In genomic region chr5:74099538-74099937, GRCh38 we compare ENCODE assay signal across 31 cellular contexts.
"Had no signal": no experiment of that assay in that cellular context is flagged by ENCODE, and none has a peak within 500 bp of the region (broad histone marks: within the 10 kb centered on the region; RNA-seq: fewer than 3 reads in every experiment).

No MANE protein-coding gene starts in this region.

- H3K27me3 Mint-ChIP-seq: activated B cell treated with CpG ODN at 0.5 μM for 24 hours; activated CD4-positive, alpha-beta memory T cell treated with anti-CD3 and anti-CD28 coated beads for 36 hours; activated CD4-positive, alpha-beta T cell treated with anti-CD3 and anti-CD28 coated beads, Interleukin-2, amount 10 ng/mL, durations not matched to agents 24 days and 14 days; activated naive CD8-positive, alpha-beta T cell treated with anti-CD3 and anti-CD28 coated beads, Interleukin-2, amount 10 ng/mL, durations not matched to agents 7 days and 5 days; dendritic cell treated with granulocyte-macrophage colony-stimulating factor and Interleukin-4, amounts not matched to agents 40 ng/mL and 50 ng/mL, for 4 days had no signal

- H3K36me3 ChIP-seq: ascending aorta, brain microvascular endothelial cell, WERI-Rb-1 had no signal

- H3K27ac Mint-ChIP-seq: activated B cell treated with CpG ODN at 0.5 μM for 24 hours; activated CD4-positive, alpha-beta memory T cell treated with anti-CD3 and anti-CD28 coated beads for 36 hours; activated CD4-positive, alpha-beta T cell treated with anti-CD3 and anti-CD28 coated beads, Interleukin-2, amount 10 ng/mL, durations not matched to agents 24 days and 14 days; activated CD8-positive, alpha-beta memory T cell treated with anti-CD3 and anti-CD28 coated beads, Interleukin-2, amount 10 ng/mL, durations not matched to agents 7 days and 5 days; activated CD8-positive, alpha-beta T cell treated with anti-CD3 and anti-CD28 coated beads, Interleukin-2, amount 10 ng/mL, durations not matched to agents 7 days and 5 days; activated naive CD4-positive, alpha-beta T cell treated with anti-CD3 and anti-CD28 coated beads for 36 hours; activated naive CD4-positive, alpha-beta T cell treated with anti-CD3 and anti-CD28 coated beads, Interleukin-2, amount 50 U/mL, for 72 hours; activated naive CD8-positive, alpha-beta T cell treated with anti-CD3 and anti-CD28 coated beads, Interleukin-2, amount 10 ng/mL, durations not matched to agents 7 days and 5 days; activated T-helper 1 cell treated with anti-CD3 and anti-CD28 coated beads, Interleukin-12 subunit alpha, Interleukin-12 subunit beta, Interleukin-2, Interleukin-4 antibody, amounts not matched to agents 30 ng/mL and 10 ng/mL and 1 ng/mL, durations not matched to agents 14 hours and 24 hours and 36 hours; activated T-helper 2 cell treated with anti-CD3 and anti-CD28 coated beads, Interferon-gamma antibody, Interleukin-2, Interleukin-4, amounts not matched to agents 10 μg/mL and 5 μg/mL and 100 μg/mL, durations not matched to agents 14 hours and 24 hours and 36 hours; dendritic cell treated with granulocyte-macrophage colony-stimulating factor and Interleukin-4, amounts not matched to agents 40 ng/mL and 50 ng/mL, for 4 days; endodermal cell; T-helper 17 cell; T-helper 2 cell treated with Interferon-gamma antibody and Interleukin-4, amounts not matched to agents 5 μg/mL and 100 μg/mL, for 36 hours had no signal

- H3K27me3 ChIP-seq: ascending aorta, brain microvascular endothelial cell, dorsolateral prefrontal cortex had no signal

- H3K9me3 Mint-ChIP-seq: activated T-helper 1 cell treated with anti-CD3 and anti-CD28 coated beads, Interleukin-12 subunit alpha, Interleukin-12 subunit beta, Interleukin-2, Interleukin-4 antibody, amounts not matched to agents 30 ng/mL and 10 ng/mL and 1 ng/mL, durations not matched to agents 14 hours and 24 hours and 36 hours; central memory CD8-positive, alpha-beta T cell had no signal

- H3K36me3 Mint-ChIP-seq: activated CD4-positive, alpha-beta memory T cell treated with anti-CD3 and anti-CD28 coated beads for 36 hours; activated CD8-positive, alpha-beta memory T cell treated with anti-CD3 and anti-CD28 coated beads, Interleukin-2, amount 10 ng/mL, durations not matched to agents 7 days and 5 days; activated naive CD8-positive, alpha-beta T cell treated with anti-CD3 and anti-CD28 coated beads, Interleukin-2, amount 10 ng/mL, durations not matched to agents 7 days and 5 days had no signal

- FAIRE-seq: bronchial epithelial cell had no signal

- H3K9me3 ChIP-seq: ascending aorta had no signal

- ATAC-seq: activated CD4-positive, CD25-positive, alpha-beta regulatory T cell treated with anti-CD3 and anti-CD28 coated beads, Interleukin-2, amount 50 U/mL, for 24 hours; activated CD8-positive, alpha-beta memory T cell treated with anti-CD3 and anti-CD28 coated beads, Interleukin-2, amount 10 ng/mL, durations not matched to agents 7 days and 5 days; activated CD8-positive, alpha-beta T cell treated with anti-CD3 and anti-CD28 coated beads, Interleukin-2, amount 10 ng/mL, durations not matched to agents 7 days and 5 days; activated naive CD4-positive, alpha-beta T cell treated with anti-CD3 and anti-CD28 coated beads, Interleukin-2, amount 50 U/mL, for 72 hours; esophagus mucosa; T-helper 17 cell had no signal

- DNase-seq: activated B cell treated with CpG ODN at 0.5 μM for 24 hours; activated CD4-positive, alpha-beta memory T cell treated with anti-CD3 and anti-CD28 coated beads for 36 hours; activated CD4-positive, alpha-beta T cell treated with anti-CD3 and anti-CD28 coated beads, Interleukin-2, amount 10 ng/mL, durations not matched to agents 24 days and 14 days; activated CD8-positive, alpha-beta memory T cell treated with anti-CD3 and anti-CD28 coated beads, Interleukin-2, amount 10 ng/mL, durations not matched to agents 7 days and 5 days; activated CD8-positive, alpha-beta memory T cell treated with anti-CD3 and anti-CD28 coated beads, Interleukin-2, amount 50 U/mL, for 4 hours; activated CD8-positive, alpha-beta T cell treated with anti-CD3 and anti-CD28 coated beads, Interleukin-2, amount 10 ng/mL, durations not matched to agents 7 days and 5 days; activated effector memory CD4-positive, alpha-beta T cell treated with anti-CD3 and anti-CD28 coated beads, Interleukin-2, amount 50 U/mL, for 16 hours; activated naive CD4-positive, alpha-beta T cell treated with anti-CD3 and anti-CD28 coated beads for 36 hours; activated naive CD8-positive, alpha-beta T cell treated with anti-CD3 and anti-CD28 coated beads, Interleukin-2, amount 10 ng/mL, durations not matched to agents 7 days and 5 days; activated T-cell treated with anti-CD3 and anti-CD28 coated beads, Interleukin-2, amount 50 U/mL, for 1 hour; activated T-cell treated with anti-CD3 and anti-CD28 coated beads, Interleukin-2, amount 50 U/mL, for 48 hours; brain microvascular endothelial cell; dorsolateral prefrontal cortex; effector memory CD4-positive, alpha-beta T cell; endodermal cell; foreskin fibroblast; T-helper 1 cell; T-helper 17 cell; T1000; WERI-Rb-1 had no signal

- H3K4me3 Mint-ChIP-seq: activated B cell treated with CpG ODN at 0.5 μM for 24 hours; activated CD4-positive, alpha-beta memory T cell treated with anti-CD3 and anti-CD28 coated beads for 36 hours; activated CD4-positive, alpha-beta T cell treated with anti-CD3 and anti-CD28 coated beads, Interleukin-2, amount 10 ng/mL, durations not matched to agents 24 days and 14 days; activated CD8-positive, alpha-beta memory T cell treated with anti-CD3 and anti-CD28 coated beads, Interleukin-2, amount 10 ng/mL, durations not matched to agents 7 days and 5 days; activated CD8-positive, alpha-beta T cell treated with anti-CD3 and anti-CD28 coated beads, Interleukin-2, amount 10 ng/mL, durations not matched to agents 7 days and 5 days; activated naive CD4-positive, alpha-beta T cell treated with anti-CD3 and anti-CD28 coated beads for 36 hours; activated naive CD8-positive, alpha-beta T cell treated with anti-CD3 and anti-CD28 coated beads, Interleukin-2, amount 10 ng/mL, durations not matched to agents 7 days and 5 days; activated T-helper 1 cell treated with anti-CD3 and anti-CD28 coated beads, Interleukin-12 subunit alpha, Interleukin-12 subunit beta, Interleukin-2, Interleukin-4 antibody, amounts not matched to agents 30 ng/mL and 10 ng/mL and 1 ng/mL, durations not matched to agents 14 hours and 24 hours and 36 hours; central memory CD8-positive, alpha-beta T cell; dendritic cell treated with granulocyte-macrophage colony-stimulating factor and Interleukin-4, amounts not matched to agents 40 ng/mL and 50 ng/mL, for 4 days; endodermal cell; T-helper 17 cell; T-helper 2 cell treated with Interferon-gamma antibody and Interleukin-4, amounts not matched to agents 5 μg/mL and 100 μg/mL, for 36 hours had no signal

- H3K4me1 Mint-ChIP-seq: activated B cell treated with CpG ODN at 0.5 μM for 24 hours; activated CD4-positive, alpha-beta T cell treated with anti-CD3 and anti-CD28 coated beads, Interleukin-2, amount 10 ng/mL, durations not matched to agents 24 days and 14 days; activated CD8-positive, alpha-beta memory T cell treated with anti-CD3 and anti-CD28 coated beads, Interleukin-2, amount 10 ng/mL, durations not matched to agents 7 days and 5 days; activated naive CD8-positive, alpha-beta T cell treated with anti-CD3 and anti-CD28 coated beads, Interleukin-2, amount 10 ng/mL, durations not matched to agents 7 days and 5 days; central memory CD8-positive, alpha-beta T cell had no signal

- H3K4me3 ChIP-seq: ascending aorta, coronary artery, dorsolateral prefrontal cortex had no signal

- H3K27ac ChIP-seq: ascending aorta, brain microvascular endothelial cell, coronary artery, dorsolateral prefrontal cortex, WERI-Rb-1 had no signal
